ENCODE assay signal across 16 cellular contexts in the genomic region with DNA sequence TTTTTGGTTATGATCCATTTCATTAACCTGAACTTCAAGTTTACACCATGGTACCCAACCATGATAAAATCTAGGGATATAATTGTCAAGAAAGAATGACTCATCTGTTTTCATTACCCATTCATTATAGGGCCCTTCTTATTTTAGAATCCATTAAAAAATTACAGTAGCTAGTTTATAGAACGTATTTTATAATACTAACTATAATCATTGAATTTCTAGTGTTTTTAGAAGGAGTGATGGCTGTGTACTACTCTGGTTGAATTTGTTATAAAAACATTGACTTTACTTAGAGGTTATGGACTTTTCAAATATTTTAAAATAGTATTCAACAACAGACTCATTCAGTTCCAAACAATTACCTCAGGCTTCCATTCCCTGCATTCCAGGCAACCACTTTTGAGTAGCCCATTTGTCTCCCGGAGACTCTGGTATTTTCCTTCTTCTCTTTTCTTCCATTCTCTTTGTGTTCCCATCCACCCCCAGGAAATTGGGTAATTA.
DNase-seq lines count a peak whose midpoint lies in the region; ATAC-seq, FAIRE-seq and TF ChIP-seq lines count a peak whose summit lies in the region.
"Had no signal": no experiment of that assay in that cellular context is flagged by ENCODE, and none has a peak within 500 bp of the region (broad histone marks: within the 10 kb centered on the region; RNA-seq: fewer than 3 reads in every experiment).

No MANE protein-coding gene starts in this region.

- no peak overlapping the region for H3K4me3 Mint-ChIP-seq in neural progenitor cell
- H3K4me3 Mint-ChIP-seq in stimulated activated effector memory CD8-positive, alpha-beta T cell treated with anti-CD3 and anti-CD28 coated beads, Interleukin-12 subunit alpha, Interleukin-12 subunit beta, amount 100 ng/mL, for 72 hours: no peak overlapping the region
- H3K4me3 Mint-ChIP-seq: activated naive CD8-positive, alpha-beta T cell treated with anti-CD3 and anti-CD28 coated beads, Interleukin-2, amount 10 ng/mL, durations not matched to agents 7 days and 5 days; stimulated activated naive CD8-positive, alpha-beta T cell treated with anti-CD3 and anti-CD28 coated beads, Interleukin-15, amount 100 ng/mL, for 72 hours had no signal

- no peaks in the 10 kb centered on the region for H3K27me3 ChIP-seq in neural progenitor cell
- H3K27me3 ChIP-seq: heart left ventricle had no signal

- TF ChIP-seq CTCF in epithelial cell of esophagus (IDR thresholded peaks at IDR 0.05; ENCODE audit: insufficient read depth, low read depth, low read length, missing control alignments): no peak
- no peak for TF ChIP-seq CTCF in neural progenitor cell (IDR thresholded peaks at IDR 0.05)

- H3K79me2 ChIP-seq in neural progenitor cell (ENCODE audit: low read depth): no peaks in the 10 kb centered on the region

- no peaks in the 10 kb centered on the region for H3K36me3 Mint-ChIP-seq in neural progenitor cell
- no peaks in the 10 kb centered on the region for H3K36me3 Mint-ChIP-seq in stimulated activated effector memory CD8-positive, alpha-beta T cell treated with anti-CD3 and anti-CD28 coated beads, Interleukin-12 subunit alpha, Interleukin-12 subunit beta, amount 100 ng/mL, for 72 hours

- in situ Hi-C loops in Caki2 (cut with HindIII; ENCODE audit: low pct_unique_long_range_greater_than_20kb, low sequenced_read_pairs): no loop called here

- no peaks in the 10 kb centered on the region for H3F3A ChIP-seq in neural progenitor cell (ENCODE audit: low read depth)

- no peaks in the 10 kb centered on the region for H4K20me1 ChIP-seq in neural progenitor cell (ENCODE audit: low read depth)

- no peak overlapping the region for H3K27ac Mint-ChIP-seq in neural progenitor cell
- H3K27ac Mint-ChIP-seq in stimulated activated effector memory CD8-positive, alpha-beta T cell treated with anti-CD3 and anti-CD28 coated beads, Interleukin-12 subunit alpha, Interleukin-12 subunit beta, amount 100 ng/mL, for 72 hours: no peak overlapping the region
- H3K27ac Mint-ChIP-seq: activated naive CD8-positive, alpha-beta T cell treated with anti-CD3 and anti-CD28 coated beads, Interleukin-2, amount 10 ng/mL, durations not matched to agents 7 days and 5 days; progenitor cell of endocrine pancreas; stimulated activated naive CD8-positive, alpha-beta T cell treated with anti-CD3 and anti-CD28 coated beads, Interleukin-15, amount 100 ng/mL, for 72 hours had no signal

- peaks cover 20% of the 10 kb centered on the region for H3K9me3 Mint-ChIP-seq in neural progenitor cell
- no peaks in the 10 kb centered on the region for H3K9me3 Mint-ChIP-seq in stimulated activated effector memory CD8-positive, alpha-beta T cell treated with anti-CD3 and anti-CD28 coated beads, Interleukin-12 subunit alpha, Interleukin-12 subunit beta, amount 100 ng/mL, for 72 hours

- FAIRE-seq in RCC 7860 (lab: Jason Lieb, UNC): no peak
- FAIRE-seq: TTC549 had no signal

- no peak overlapping the region for H3K9ac ChIP-seq in neural progenitor cell

- no peaks in the 10 kb centered on the region for H3K4me1 Mint-ChIP-seq in neural progenitor cell
- peaks cover 5% of the 10 kb centered on the region for H3K4me1 Mint-ChIP-seq in stimulated activated effector memory CD8-positive, alpha-beta T cell treated with anti-CD3 and anti-CD28 coated beads, Interleukin-12 subunit alpha, Interleukin-12 subunit beta, amount 100 ng/mL, for 72 hours
- H3K4me1 Mint-ChIP-seq: activated naive CD8-positive, alpha-beta T cell treated with anti-CD3 and anti-CD28 coated beads, Interleukin-2, amount 10 ng/mL, durations not matched to agents 7 days and 5 days; stimulated activated naive CD8-positive, alpha-beta T cell treated with anti-CD3 and anti-CD28 coated beads, Interleukin-15, amount 100 ng/mL, for 72 hours had no signal

- peaks cover 7% of the 10 kb centered on the region for H3K27me3 Mint-ChIP-seq in neural progenitor cell (ENCODE audit: insufficient read depth, low read depth)
- H3K27me3 Mint-ChIP-seq: activated naive CD8-positive, alpha-beta T cell treated with anti-CD3 and anti-CD28 coated beads, Interleukin-2, amount 10 ng/mL, durations not matched to agents 7 days and 5 days; stimulated activated naive CD8-positive, alpha-beta T cell treated with anti-CD3 and anti-CD28 coated beads, Interleukin-15, amount 100 ng/mL, for 72 hours had no signal

- DNase-seq in Caki2 (ENCODE audit: low read depth) (peak; percentile 61), RCC 7860 (ENCODE audit: low spot score) (peak; percentile 39), epithelial cell of esophagus (ENCODE audit: low read depth) (peak; percentile 21), neural progenitor cell (ENCODE audit: low spot score) (peak; percentile 32), left lobe of liver (ENCODE audit: low spot score) (no peak), D341Med (ENCODE audit: low spot score) (no peak)
- no peak for DNase-seq in stimulated activated effector memory CD8-positive, alpha-beta T cell treated with anti-CD3 and anti-CD28 coated beads, Interleukin-12 subunit alpha, Interleukin-12 subunit beta, amount 100 ng/mL, for 72 hours (ENCODE audit: low spot score in 2 of 2)
- DNase-seq: activated naive CD8-positive, alpha-beta T cell treated with anti-CD3 and anti-CD28 coated beads, Interleukin-2, amount 10 ng/mL, durations not matched to agents 7 days and 5 days; heart left ventricle; NCI-H446 treated with DMSO at 0.1 percent for 48 hours; stimulated activated CD4-positive, alpha-beta T cell treated with anti-CD3 and anti-CD28 coated beads, Interleukin-4, amount 100 ng/mL, for 1 hour; stimulated activated naive CD8-positive, alpha-beta T cell treated with anti-CD3 and anti-CD28 coated beads, Interleukin-15, amount 100 ng/mL, for 72 hours had no signal

- ATAC-seq in stimulated activated effector memory CD8-positive, alpha-beta T cell treated with anti-CD3 and anti-CD28 coated beads, Interleukin-12 subunit alpha, Interleukin-12 subunit beta, amount 100 ng/mL, for 72 hours: no peak
- no peak for ATAC-seq in HG03442 (IDR thresholded peaks at IDR 0.05; ENCODE audit: unreplicated experiment)
- no peak for ATAC-seq in left lobe of liver
- ATAC-seq: heart left ventricle; stimulated activated naive CD8-positive, alpha-beta T cell treated with anti-CD3 and anti-CD28 coated beads, Interleukin-15, amount 100 ng/mL, for 72 hours had no signal

- H3K4me2 ChIP-seq in neural progenitor cell: no peak overlapping the region

- no peaks in the 10 kb centered on the region for H3K36me3 ChIP-seq in neural progenitor cell
- H3K36me3 ChIP-seq: heart left ventricle had no signal

- H3K4me1 ChIP-seq in neural progenitor cell: peaks cover 11% of the 10 kb centered on the region

- no peaks in the 10 kb centered on the region for H3K9me3 ChIP-seq in neural progenitor cell (ENCODE audit: low read depth)
- H3K9me3 ChIP-seq: heart left ventricle had no signal

- no peak overlapping the region for H3K27ac ChIP-seq in neural progenitor cell
- H3K27ac ChIP-seq: C4-2B, heart left ventricle had no signal

- H3K4me3 ChIP-seq in epithelial cell of esophagus (ENCODE audit: low read length): no peak overlapping the region
- H3K4me3 ChIP-seq in neural progenitor cell: no peak overlapping the region
- H3K4me3 ChIP-seq: heart left ventricle had no signal

- H2AFZ ChIP-seq in neural progenitor cell (replicated peaks): no peak overlapping the region

Comparison
In these comparisons a context has a peak if more than half of its experiments do, and no peak if none do; other contexts are left out.
1. DNase-seq: peak in Caki2 (single experiment), RCC 7860 (single experiment), epithelial cell of esophagus (single experiment) and neural progenitor cell (single experiment); none in stimulated activated effector memory CD8-positive, alpha-beta T cell treated with anti-CD3 and anti-CD28 coated beads, Interleukin-12 subunit alpha, Interleukin-12 subunit beta, amount 100 ng/mL, for 72 hours (0 of 2), left lobe of liver (single experiment) and D341Med (single experiment).